ENCODE assay signal across 15 cellular contexts in genomic region chr4:88009871-88010270, GRCh38. TPM values are rescaled to one million over a fixed set of nuclear protein-coding genes. Genes with fewer than 3 reads are reported as not detected.
DNase-seq lines count a peak whose midpoint lies in the region; ATAC-seq and TF ChIP-seq lines count a peak whose summit lies in the region.
"Had no signal": no experiment of that assay in that cellular context is flagged by ENCODE, and none has a peak within 500 bp of the region (broad histone marks: within the 10 kb centered on the region; RNA-seq: fewer than 3 reads in every experiment).

No MANE protein-coding gene starts in this region.

- TF ChIP-seq CTCF in AG04449 (IDR thresholded peaks at IDR 0.05; ENCODE audit: insufficient read depth, low read length, missing control alignments) (no peak), choroid plexus epithelial cell (conservative IDR thresholded peaks at IDR 0.05; ENCODE audit: low read depth, low read length) (no peak), mesothelial cell of epicardium (IDR thresholded peaks at IDR 0.05; ENCODE audit: unreplicated experiment) (no peak), left lung (IDR thresholded peaks at IDR 0.05) (no peak)

- H3K27me3 Mint-ChIP-seq in mesothelial cell of epicardium (ENCODE audit: low read depth): peaks cover 7% of the 10 kb centered on the region

- no peak overlapping the region for H3K27ac Mint-ChIP-seq in mesothelial cell of epicardium
- H3K27ac Mint-ChIP-seq: activated naive CD8-positive, alpha-beta T cell treated with anti-CD3 and anti-CD28 coated beads, Interleukin-2, amount 10 ng/mL, durations not matched to agents 7 days and 5 days; naive thymus-derived CD4-positive, alpha-beta T cell had no signal

- no peak overlapping the region for H3K27ac ChIP-seq in HUES64 (ENCODE audit: low read depth, low read length)
- no peak overlapping the region for H3K27ac ChIP-seq in left lung

- no peak for ATAC-seq in left lung
- ATAC-seq: naive thymus-derived CD4-positive, alpha-beta T cell had no signal

- H3K27me3 ChIP-seq in HUES64 (ENCODE audit: insufficient read depth, low read length) (peaks cover 23% of the 10 kb centered on the region), left lung (no peaks in the 10 kb centered on the region)
- H3K27me3 ChIP-seq: transverse colon had no signal

- H3K4me1 ChIP-seq in HUES64 (ENCODE audit: insufficient read depth, low read length): peaks cover 35% of the 10 kb centered on the region
- peaks cover 0 to 58% of the 10 kb centered on the region in 2 donors for H3K4me1 ChIP-seq in left lung

- no peak overlapping the region for H3K9ac ChIP-seq in HUES64 (ENCODE audit: low read depth, low read length)

- H3K4me3 Mint-ChIP-seq in mesothelial cell of epicardium: peak overlapping the region; percentile 42

- DNase-seq in AG04449 (ENCODE audit: low read depth, low spot score) (no peak), choroid plexus epithelial cell (ENCODE audit: low read depth) (no peak), mesothelial cell of epicardium (ENCODE audit: low spot score in 2 of 2, unreplicated experiment in 2 of 2) (no peak), NCI-H2081 (lab: John Stamatoyannopoulos, UW) (no peak), NCI-H510A treated with DMSO at 0.1 percent for 48 hours (lab: John Stamatoyannopoulos, UW) (no peak), left lung (no peak)
- no peak for DNase-seq in activated CD8-positive, alpha-beta memory T cell treated with anti-CD3 and anti-CD28 coated beads, Interleukin-2, amount 50 U/mL, for 48 hours
- DNase-seq: activated CD4-positive, alpha-beta T cell treated with anti-CD3 and anti-CD28 coated beads for 1 hour; activated naive CD8-positive, alpha-beta T cell treated with anti-CD3 and anti-CD28 coated beads, Interleukin-2, amount 10 ng/mL, durations not matched to agents 7 days and 5 days; activated T-cell treated with anti-CD3 and anti-CD28 coated beads, Interleukin-2, amount 50 U/mL, for 1 hour; DMS53; naive thymus-derived CD4-positive, alpha-beta T cell; transverse colon had no signal

- no peaks in the 10 kb centered on the region for H3K9me3 Mint-ChIP-seq in mesothelial cell of epicardium
- H3K9me3 Mint-ChIP-seq: activated naive CD8-positive, alpha-beta T cell treated with anti-CD3 and anti-CD28 coated beads, Interleukin-2, amount 10 ng/mL, durations not matched to agents 7 days and 5 days had no signal

- intact Hi-C loops in left lung (cut with DNase I): no loop called here

- no peaks in the 10 kb centered on the region for H3K36me3 ChIP-seq in HUES64 (ENCODE audit: insufficient read depth, low read length)
- no peaks in the 10 kb centered on the region for H3K36me3 ChIP-seq in left lung
- H3K36me3 ChIP-seq: transverse colon had no signal

- peaks cover 55% of the 10 kb centered on the region for H3K4me1 Mint-ChIP-seq in mesothelial cell of epicardium

- CTCF ChIA-PET in AG04449 (lab: Yijun Ruan, JAX): interaction anchor here (0.6 to 1.8 kb wide), 5 partner anchors 11 to 702 kb away, joined by 3 to 10 read pairs (median 4); no protein-coding TSS in a partner anchor

- H3K36me3 Mint-ChIP-seq in mesothelial cell of epicardium: no peaks in the 10 kb centered on the region

- H3K4me3 ChIP-seq in AG04449 (ENCODE audit: low read depth, low read length) (peak overlapping the region; percentile 23), HUES64 (ENCODE audit: low read length) (peak overlapping the region; percentile 83; the same call in 1 of the 2 replicates), choroid plexus epithelial cell (ENCODE audit: low read depth, low read length) (peak overlapping the region; percentile 2), left lung (no peak overlapping the region)

- 35% methylated on average over 5 of the region's 5 CpGs for WGBS in HUES64

- H3K9me3 ChIP-seq in HUES64 (ENCODE audit: insufficient read depth, low read depth, low read length): no peaks in the 10 kb centered on the region
- H3K9me3 ChIP-seq in left lung: no peaks in the 10 kb centered on the region
- H3K9me3 ChIP-seq: transverse colon had no signal

- POLR2A ChIA-PET in AG04449 (lab: Yijun Ruan, JAX): no interaction called here

RNA-seq across cellular contexts. Expression of gene PKD2, which starts 2.4 kb away (rescaled TPM):
- polyA plus RNA-seq in HUES64 (2013, experiment 1 of 2): 20.5 TPM
- polyA plus RNA-seq in HUES64 (2013, experiment 2 of 2): 19.0 TPM
- total RNA-seq in mesothelial cell of epicardium (63.3 to 65.7 TPM (median 65.5 TPM) in 3 replicates), left lung (10 to 100 TPM; 22.6 to 28.8 TPM)

RNA-seq across cellular contexts. Expression of gene SPP1, which starts 34.4 kb away (rescaled TPM):
- polyA plus RNA-seq in HUES64 (2013, experiment 1 of 2): 36.8 TPM
- polyA plus RNA-seq in HUES64 (2013, experiment 2 of 2): 34.9 TPM
- total RNA-seq in mesothelial cell of epicardium (23.9 to 33.3 TPM (median 30.3 TPM) in 3 replicates), left lung (10 to 100 TPM; 37.6 to 55.5 TPM)
- total RNA-seq: dermis microvascular lymphatic vessel endothelial cell had no signal
- polyA plus RNA-seq: naive thymus-derived CD4-positive, alpha-beta T cell had no signal

Comparison
In these comparisons a context has a peak if more than half of its experiments do, and no peak if none do; other contexts are left out.
1. H3K4me3 ChIP-seq: peak in AG04449 (single experiment), HUES64 (single experiment) and choroid plexus epithelial cell (single experiment); none in left lung (0 of 2).